Comparison of ENCODE assay signal across 1 cellular context in the genomic region with DNA sequence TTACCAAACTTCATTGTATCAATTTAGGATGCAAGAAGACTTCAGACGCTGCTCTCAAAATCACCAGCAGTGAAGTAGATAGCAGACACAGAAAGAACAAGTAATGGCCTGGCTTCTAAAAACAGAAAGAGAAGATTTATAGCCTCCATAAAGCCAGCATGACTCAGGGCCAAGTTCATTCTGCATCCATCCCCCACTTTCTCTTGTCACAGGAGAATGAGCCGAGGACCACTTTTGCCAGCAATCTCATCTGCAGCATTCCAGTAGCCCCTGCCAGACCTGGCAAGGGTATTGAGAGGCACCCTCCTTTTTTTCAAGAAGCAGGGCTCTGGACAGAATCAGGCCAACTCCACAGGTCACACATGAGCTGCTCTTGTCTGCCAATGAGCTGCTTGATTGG.
TF ChIP-seq lines count a peak whose summit lies in the region.

No MANE protein-coding gene starts in this region.

TF ChIP-seq in SK-N-SH, 30 proteins besides CTCF, POLR2A, EP300 and RAD21:
- TF ChIP-seq, protein P1, sequence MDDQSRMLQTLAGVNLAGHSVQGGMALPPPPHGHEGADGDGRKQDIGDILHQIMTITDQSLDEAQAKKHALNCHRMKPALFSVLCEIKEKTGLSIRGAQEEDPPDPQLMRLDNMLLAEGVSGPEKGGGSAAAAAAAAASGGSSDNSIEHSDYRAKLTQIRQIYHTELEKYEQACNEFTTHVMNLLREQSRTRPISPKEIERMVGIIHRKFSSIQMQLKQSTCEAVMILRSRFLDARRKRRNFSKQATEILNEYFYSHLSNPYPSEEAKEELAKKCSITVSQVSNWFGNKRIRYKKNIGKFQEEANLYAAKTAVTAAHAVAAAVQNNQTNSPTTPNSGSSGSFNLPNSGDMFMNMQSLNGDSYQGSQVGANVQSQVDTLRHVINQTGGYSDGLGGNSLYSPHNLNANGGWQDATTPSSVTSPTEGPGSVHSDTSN (IDR thresholded peaks at IDR 0.05), result peak; percentile 60; the same call in 1 of the 2 replicates
- no peak for TF ChIP-seq GABPA (IDR thresholded peaks at IDR 0.05; ENCODE audit: low read depth)
- TF ChIP-seq, protein P2, sequence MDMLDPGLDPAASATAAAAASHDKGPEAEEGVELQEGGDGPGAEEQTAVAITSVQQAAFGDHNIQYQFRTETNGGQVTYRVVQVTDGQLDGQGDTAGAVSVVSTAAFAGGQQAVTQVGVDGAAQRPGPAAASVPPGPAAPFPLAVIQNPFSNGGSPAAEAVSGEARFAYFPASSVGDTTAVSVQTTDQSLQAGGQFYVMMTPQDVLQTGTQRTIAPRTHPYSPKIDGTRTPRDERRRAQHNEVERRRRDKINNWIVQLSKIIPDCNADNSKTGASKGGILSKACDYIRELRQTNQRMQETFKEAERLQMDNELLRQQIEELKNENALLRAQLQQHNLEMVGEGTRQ (IDR thresholded peaks at IDR 0.05; ENCODE audit: borderline replicate concordance, low read depth, low read length), result no peak
- TF ChIP-seq NRF1 (IDR thresholded peaks at IDR 0.05; ENCODE audit: low read depth, low read length), result no peak
- TF ChIP-seq, protein P3, sequence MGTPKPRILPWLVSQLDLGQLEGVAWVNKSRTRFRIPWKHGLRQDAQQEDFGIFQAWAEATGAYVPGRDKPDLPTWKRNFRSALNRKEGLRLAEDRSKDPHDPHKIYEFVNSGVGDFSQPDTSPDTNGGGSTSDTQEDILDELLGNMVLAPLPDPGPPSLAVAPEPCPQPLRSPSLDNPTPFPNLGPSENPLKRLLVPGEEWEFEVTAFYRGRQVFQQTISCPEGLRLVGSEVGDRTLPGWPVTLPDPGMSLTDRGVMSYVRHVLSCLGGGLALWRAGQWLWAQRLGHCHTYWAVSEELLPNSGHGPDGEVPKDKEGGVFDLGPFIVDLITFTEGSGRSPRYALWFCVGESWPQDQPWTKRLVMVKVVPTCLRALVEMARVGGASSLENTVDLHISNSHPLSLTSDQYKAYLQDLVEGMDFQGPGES (IDR thresholded peaks at IDR 0.05; ENCODE audit: low read depth, low read length), result no peak
- TF ChIP-seq RFX5 (IDR thresholded peaks at IDR 0.05; ENCODE audit: low read length), result no peak
- TF ChIP-seq TEAD4 (IDR thresholded peaks at IDR 0.05; ENCODE audit: borderline replicate concordance, insufficient read depth), result no peak
- TF ChIP-seq NFIC (IDR thresholded peaks at IDR 0.05; ENCODE audit: borderline replicate concordance), result peak; percentile 43; the same call in 1 of the 2 replicates
- TF ChIP-seq YY1 (IDR thresholded peaks at IDR 0.05; ENCODE audit: low read depth), result no peak
- no peak for TF ChIP-seq RXRA (IDR thresholded peaks at IDR 0.05; ENCODE audit: borderline replicate concordance, low read depth)
